ENCODE assay signal across 8 cellular contexts in the genomic region with DNA sequence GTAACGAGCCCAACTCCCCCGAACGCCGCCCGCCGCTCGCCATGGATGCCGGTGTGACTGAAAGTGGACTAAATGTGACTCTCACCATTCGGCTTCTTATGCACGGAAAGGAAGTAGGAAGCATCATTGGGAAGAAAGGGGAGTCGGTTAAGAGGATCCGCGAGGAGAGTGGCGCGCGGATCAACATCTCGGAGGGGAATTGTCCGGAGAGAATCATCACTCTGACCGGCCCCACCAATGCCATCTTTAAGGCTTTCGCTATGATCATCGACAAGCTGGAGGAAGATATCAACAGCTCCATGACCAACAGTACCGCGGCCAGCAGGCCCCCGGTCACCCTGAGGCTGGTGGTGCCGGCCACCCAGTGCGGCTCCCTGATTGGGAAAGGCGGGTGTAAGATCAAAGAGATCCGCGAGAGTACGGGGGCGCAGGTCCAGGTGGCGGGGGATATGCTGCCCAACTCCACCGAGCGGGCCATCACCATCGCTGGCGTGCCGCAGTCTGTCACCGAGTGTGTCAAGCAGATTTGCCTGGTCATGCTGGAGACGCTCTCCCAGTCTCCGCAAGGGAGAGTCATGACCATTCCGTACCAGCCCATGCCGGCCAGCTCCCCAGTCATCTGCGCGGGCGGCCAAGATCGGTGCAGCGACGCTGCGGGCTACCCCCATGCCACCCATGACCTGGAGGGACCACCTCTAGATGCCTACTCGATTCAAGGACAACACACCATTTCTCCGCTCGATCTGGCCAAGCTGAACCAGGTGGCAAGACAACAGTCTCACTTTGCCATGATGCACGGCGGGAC. TPM values are rescaled to one million over a fixed set of nuclear protein-coding genes. Genes with fewer than 3 reads are reported as not detected.
DNase-seq lines count a peak whose midpoint lies in the region; ATAC-seq and TF ChIP-seq lines count a peak whose summit lies in the region.

No MANE protein-coding gene starts in this region.

- peak overlapping the region; percentile 100 for H3K27ac Mint-ChIP-seq in natural killer cell treated with Interleukin-12 subunit alpha and Interleukin-12 subunit beta and Interleukin-15 and Interleukin-18, amount 100 ng/mL, for 72 hours

- H3K4me3 Mint-ChIP-seq in natural killer cell treated with Interleukin-12 subunit alpha and Interleukin-12 subunit beta and Interleukin-15 and Interleukin-18, amount 100 ng/mL, for 72 hours, result peak overlapping the region; percentile 99

- H3K9me3 ChIP-seq in transverse colon, result no peaks in the 10 kb centered on the region

- peaks cover 36% of the 10 kb centered on the region for H3K36me3 Mint-ChIP-seq in natural killer cell treated with Interleukin-12 subunit alpha and Interleukin-12 subunit beta and Interleukin-15 and Interleukin-18, amount 100 ng/mL, for 72 hours

- no peaks in the 10 kb centered on the region for H3K27me3 ChIP-seq in transverse colon

- no peak for TF ChIP-seq CTCF in fibroblast of mammary gland (conservative IDR thresholded peaks at IDR 0.05; ENCODE audit: control insufficient read depth, insufficient read depth, low read depth, low read length)
- TF ChIP-seq CTCF in transverse colon (IDR thresholded peaks at IDR 0.05), result peak in 2 of 5 experiments; percentile 14 to 29

- H3K27me3 Mint-ChIP-seq in natural killer cell treated with Interleukin-12 subunit alpha and Interleukin-12 subunit beta and Interleukin-15 and Interleukin-18, amount 100 ng/mL, for 72 hours, result no peaks in the 10 kb centered on the region

- no peaks in the 10 kb centered on the region for H3K36me3 ChIP-seq in transverse colon

- no peaks in the 10 kb centered on the region for H3K9me3 Mint-ChIP-seq in natural killer cell treated with Interleukin-12 subunit alpha and Interleukin-12 subunit beta and Interleukin-15 and Interleukin-18, amount 100 ng/mL, for 72 hours

- H3K4me1 ChIP-seq in transverse colon, result peaks cover 25 to 51% (median 43%) of the 10 kb centered on the region in 4 donors

- TF ChIP-seq POLR2A in transverse colon (IDR thresholded peaks at IDR 0.05), result peak; percentile 72

- peak overlapping the region; percentile 97 to 100 (median 98) for H3K27ac ChIP-seq in transverse colon

- peak in 1 of 2 donors; percentile 19 for ATAC-seq in natural killer cell treated with Interleukin-12 subunit alpha and Interleukin-12 subunit beta and Interleukin-15 and Interleukin-18, amount 100 ng/mL, for 72 hours

- peak; percentile 6 for DNase-seq in NCI-H345 (lab: John Stamatoyannopoulos, UW)
- DNase-seq in NCI-H345 treated with DMSO at 0.1 percent for 48 hours (lab: John Stamatoyannopoulos, UW; ENCODE audit: unreplicated experiment), result no peak
- peak; percentile 49 for DNase-seq in NCI-H2029 (lab: John Stamatoyannopoulos, UW)
- peak; percentile 75 to 76 for DNase-seq in activated T-cell treated with anti-CD3 and anti-CD28 coated beads, Interleukin-2, amount 50 U/mL, for 48 hours
- DNase-seq in fibroblast of mammary gland (ENCODE audit: low read depth), result peak; percentile 53
- DNase-seq in natural killer cell treated with Interleukin-12 subunit alpha and Interleukin-12 subunit beta and Interleukin-15 and Interleukin-18, amount 100 ng/mL, for 72 hours (ENCODE audit: low spot score), result peak; percentile 65
- DNase-seq in transverse colon, result peak; percentile 62
- no peak for DNase-seq in HPDE6-E6E7 (ENCODE audit: extremely low spot score)

- intact Hi-C loops in transverse colon (cut with DNase I; ENCODE audit: low total_unique reads), result loop anchor here (1.0 kb wide), 1 partner anchor 54 kb away; no protein-coding TSS in a partner anchor

- H3K4me1 Mint-ChIP-seq in natural killer cell treated with Interleukin-12 subunit alpha and Interleukin-12 subunit beta and Interleukin-15 and Interleukin-18, amount 100 ng/mL, for 72 hours (ENCODE audit: low read depth in 2 of 2), result peaks cover 53 to 59% of the 10 kb centered on the region in 2 donors

- in situ Hi-C loops in transverse colon (cut with MboI; ENCODE audit: low pct_ligation_motif_present in 1 of 4, low pct_unique_long_range_greater_than_20kb in 1 of 4, low sequenced_read_pairs in 3 of 4), result loop anchor here in 1 of 4 donors (10.0 kb wide), 1 partner anchor 47 kb away; no protein-coding TSS in a partner anchor

- no peak for TF ChIP-seq EP300 in transverse colon (IDR thresholded peaks at IDR 0.05; ENCODE audit: low read depth)

- H3K4me3 ChIP-seq in fibroblast of mammary gland (ENCODE audit: control insufficient read depth, low read depth, low read length) (peak overlapping the region; percentile 98), transverse colon (peak overlapping the region; percentile 74 to 88 (median 80))

- 1% methylated on average over 49 of the region's 54 CpGs; no CpG with 5 or more reads in 1 of the 2 donors for whole genome bisulfite sequencing in transverse colon (ENCODE audit: low coverage in 1 of 2), 2 donors

RNA-seq across cellular contexts. Expression of a gene that starts 0.6 kb away (rescaled TPM):
- total RNA-seq in natural killer cell treated with Interleukin-12 subunit alpha and Interleukin-12 subunit beta and Interleukin-15 and Interleukin-18, amount 100 ng/mL, for 72 hours, result 100 to 1,000 TPM; 357 to 363 TPM
- total RNA-seq in transverse colon, result 100 to 1,000 TPM; 103 to 189 (median 149) TPM

Comparison
In these comparisons a context has a peak if more than half of its experiments do, and no peak if none do; other contexts are left out.
1. DNase-seq: peak in NCI-H345 (single experiment), NCI-H2029 (single experiment), activated T-cell treated with anti-CD3 and anti-CD28 coated beads, Interleukin-2, amount 50 U/mL, for 48 hours (2 of 2), fibroblast of mammary gland (single experiment), natural killer cell treated with Interleukin-12 subunit alpha and Interleukin-12 subunit beta and Interleukin-15 and Interleukin-18, amount 100 ng/mL, for 72 hours (single experiment) and transverse colon (single experiment); none in NCI-H345 treated with DMSO at 0.1 percent for 48 hours (single experiment) and HPDE6-E6E7 (single experiment).